Comparison of ENCODE assay signal across 11 cellular contexts in the genomic region with DNA sequence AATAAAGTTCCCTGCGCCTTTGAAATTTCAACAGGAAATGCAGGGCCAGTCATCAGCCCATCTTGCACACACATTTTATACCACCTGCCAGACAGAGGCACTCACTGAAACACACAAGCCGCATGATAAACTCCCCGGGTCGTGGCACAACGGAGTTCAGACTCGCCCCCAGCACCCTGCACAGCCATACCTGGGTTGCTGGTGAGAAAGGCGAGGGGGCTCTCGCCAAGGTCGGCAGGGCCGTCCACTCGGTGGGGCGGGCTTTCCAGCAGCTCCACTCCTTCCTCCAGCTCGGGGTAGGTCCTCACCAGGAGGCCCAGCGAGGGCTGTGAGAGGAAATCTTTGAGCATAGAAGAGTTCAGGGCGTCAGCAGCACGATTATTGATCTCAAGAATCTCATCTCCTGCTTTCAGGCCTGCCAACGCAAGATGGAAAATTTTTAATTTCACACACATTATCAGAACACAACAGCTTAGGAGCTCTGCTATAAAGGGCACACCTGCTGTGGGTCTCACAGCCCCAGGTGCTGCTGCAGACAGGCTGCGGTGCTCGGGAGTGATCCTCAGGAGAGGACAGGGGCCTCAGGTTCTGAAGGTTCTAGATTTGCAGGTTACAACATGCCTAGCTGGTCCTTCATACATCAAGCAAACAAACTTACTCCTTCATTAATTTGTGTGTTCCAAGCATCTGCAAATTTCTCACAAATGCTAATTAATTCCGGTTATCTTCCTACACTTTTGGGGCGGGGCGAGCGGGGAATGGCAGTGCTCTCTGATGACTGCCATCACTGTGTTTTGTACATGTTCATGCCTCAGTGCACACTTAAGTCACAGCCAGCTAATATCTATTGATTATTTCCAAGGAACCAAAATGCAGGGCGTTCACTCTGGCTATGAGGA.
DNase-seq lines count a peak whose midpoint lies in the region; ATAC-seq and TF ChIP-seq lines count a peak whose summit lies in the region.
"Had no signal": no experiment of that assay in that cellular context is flagged by ENCODE, and none has a peak within 500 bp of the region (broad histone marks: within the 10 kb centered on the region; RNA-seq: fewer than 3 reads in every experiment).

No MANE protein-coding gene starts in this region.

- H3K4me1 ChIP-seq in endodermal cell (ENCODE audit: control insufficient read depth, insufficient read depth, low read length) = no peaks in the 10 kb centered on the region

- H3K36me3 ChIP-seq in endodermal cell (ENCODE audit: control insufficient read depth, insufficient read depth, low read length) = peaks cover 8% of the 10 kb centered on the region

- H3K4me3 Mint-ChIP-seq in T-helper 17 cell (peak overlapping the region; percentile 91), endodermal cell (no peak overlapping the region)
- H3K4me3 Mint-ChIP-seq: nephron had no signal

- no peak overlapping the region for H3K4me3 ChIP-seq in endodermal cell (ENCODE audit: low read length)

- H3K27me3 ChIP-seq in endodermal cell (ENCODE audit: control insufficient read depth, insufficient read depth, low read length, poor library complexity, severe bottlenecking) = no peaks in the 10 kb centered on the region

- no peak overlapping the region for H3K27ac ChIP-seq in endodermal cell (ENCODE audit: low read depth, low read length)

- H3K27ac Mint-ChIP-seq in T-helper 17 cell (peak overlapping the region; percentile 99), endodermal cell (peak overlapping the region; percentile 9)
- H3K27ac Mint-ChIP-seq: nephron had no signal

- WGBS in endodermal cell (ENCODE audit: insufficient coverage in 1 of 2, insufficient read length in 1 of 2), 2 experiments = 89 to 97% methylated on average over 17 to 24 of the region's 24 CpGs

- H3K27me3 Mint-ChIP-seq in T-helper 17 cell (no peaks in the 10 kb centered on the region), endodermal cell (ENCODE audit: insufficient read depth) (no peaks in the 10 kb centered on the region)

- H3K9ac ChIP-seq in endodermal cell (ENCODE audit: extremely low read depth, low read length, poor library complexity, severe bottlenecking) = no peak overlapping the region

- no peaks in the 10 kb centered on the region for H3K9me3 ChIP-seq in T-helper 17 cell (ENCODE audit: control insufficient read depth, low read length, poor library complexity, severe bottlenecking)
- H3K9me3 ChIP-seq in endodermal cell (ENCODE audit: control insufficient read depth, low read length) = no peaks in the 10 kb centered on the region

- TF ChIP-seq CTCF in endodermal cell (conservative IDR thresholded peaks at IDR 0.05) = no peak

- DNase-seq in T-helper 17 cell = peak; percentile 23 to 53 (median 38)
- DNase-seq in activated CD8-positive, alpha-beta memory T cell treated with anti-CD3 and anti-CD28 coated beads, Interleukin-2, amount 50 U/mL, for 4 hours = peak; percentile 58
- no peak for DNase-seq in endodermal cell
- DNase-seq in stimulated activated CD8-positive, alpha-beta memory T cell treated with anti-CD3 and anti-CD28 coated beads, Interleukin-15, amount 100 ng/mL, for 1 hour (ENCODE audit: low read depth) = peak; percentile 19
- DNase-seq in dedifferentiated amniotic fluid mesenchymal stem cell (ENCODE audit: extremely low spot score) = no peak
- DNase-seq in dermis blood vessel endothelial cell = no peak
- DNase-seq in putamen (ENCODE audit: low spot score) = no peak
- DNase-seq: Calu3, IMR-90 had no signal

- ATAC-seq in T-helper 17 cell = peak; percentile 70
- no peak for ATAC-seq in GM18511 (IDR thresholded peaks at IDR 0.05; ENCODE audit: unreplicated experiment)

- H3K9me3 Mint-ChIP-seq in endodermal cell = no peaks in the 10 kb centered on the region
- H3K9me3 Mint-ChIP-seq: nephron had no signal

- H3K36me3 Mint-ChIP-seq in T-helper 17 cell (ENCODE audit: low read depth) = peaks cover 2% of the 10 kb centered on the region
- peaks cover 17% of the 10 kb centered on the region for H3K36me3 Mint-ChIP-seq in endodermal cell (ENCODE audit: low read depth)

- H3K4me1 Mint-ChIP-seq in T-helper 17 cell = peaks cover 59% of the 10 kb centered on the region
- peaks cover 33% of the 10 kb centered on the region for H3K4me1 Mint-ChIP-seq in endodermal cell
- H3K4me1 Mint-ChIP-seq: nephron had no signal

Comparison
In these comparisons a context has a peak if more than half of its experiments do, and no peak if none do; other contexts are left out.
1. DNase-seq: peak in T-helper 17 cell (3 of 3), activated CD8-positive, alpha-beta memory T cell treated with anti-CD3 and anti-CD28 coated beads, Interleukin-2, amount 50 U/mL, for 4 hours (single experiment) and stimulated activated CD8-positive, alpha-beta memory T cell treated with anti-CD3 and anti-CD28 coated beads, Interleukin-15, amount 100 ng/mL, for 1 hour (single experiment); none in endodermal cell (single experiment), dedifferentiated amniotic fluid mesenchymal stem cell (single experiment), dermis blood vessel endothelial cell (single experiment) and putamen (single experiment).